18 cellular contexts compared by ENCODE assay signal in the genomic region with DNA sequence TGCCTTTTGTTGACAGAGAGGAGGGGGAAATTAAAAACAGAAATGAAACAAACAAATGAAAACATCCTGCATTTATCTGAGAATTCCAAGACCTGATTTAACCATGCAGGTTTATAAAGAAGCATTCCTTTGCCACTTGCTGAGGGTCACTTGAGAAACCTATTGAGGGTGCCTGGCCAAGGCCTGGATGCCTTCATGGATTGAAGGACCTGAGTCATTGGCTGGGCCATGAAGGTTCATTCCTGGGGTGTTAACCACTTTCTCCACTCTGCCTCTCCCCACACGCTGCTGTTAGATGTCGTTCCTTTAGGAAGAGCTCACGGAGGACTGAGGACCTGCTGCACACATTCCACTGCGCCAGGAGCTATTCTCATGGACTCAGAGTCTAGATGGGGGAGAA. TPM values are rescaled to one million over a fixed set of nuclear protein-coding genes. Genes with fewer than 3 reads are reported as not detected.
"Had no signal": no experiment of that assay in that cellular context is flagged by ENCODE, and none has a peak within 500 bp of the region (broad histone marks: within the 10 kb centered on the region; RNA-seq: fewer than 3 reads in every experiment).

No MANE protein-coding gene starts in this region.

- H3K4me3 ChIP-seq: esophagus squamous epithelium, skin epidermis, stomach, testis had no signal

- H3K9me3 ChIP-seq: esophagus squamous epithelium, stomach, testis had no signal

- H3K27me3 ChIP-seq: brain microvascular endothelial cell, esophagus squamous epithelium, stomach, testis had no signal

- H3K27ac ChIP-seq: brain microvascular endothelial cell, skin epidermis, testis had no signal

- H3K36me3 ChIP-seq: brain microvascular endothelial cell, esophagus squamous epithelium, stomach had no signal

- DNase-seq: activated B cell treated with CpG ODN at 0.5 μM for 24 hours; activated CD4-positive, alpha-beta memory T cell treated with anti-CD3 and anti-CD28 coated beads for 36 hours; activated CD4-positive, alpha-beta T cell treated with anti-CD3 and anti-CD28 coated beads for 4 hours; activated naive CD4-positive, alpha-beta T cell treated with Interleukin-2 at 50 U/mL for 16 hours; activated naive CD8-positive, alpha-beta T cell treated with anti-CD3 and anti-CD28 coated beads, Interleukin-2, amount 10 ng/mL, durations not matched to agents 7 days and 5 days; activated T-cell treated with anti-CD3 and anti-CD28 coated beads for 4 hours; amygdala; brain microvascular endothelial cell; effector CD8-positive, alpha-beta T cell; esophagus squamous epithelium; occipital lobe; stimulated activated CD4-positive, alpha-beta T cell treated with anti-CD3 and anti-CD28 coated beads, Interleukin-2, amount 100 ng/mL, for 48 hours; stomach; SW 1271; T-helper 2 cell; testis had no signal

- ATAC-seq: natural killer cell treated with Interleukin-12 subunit alpha and Interleukin-12 subunit beta and Interleukin-15 and Interleukin-18, amount 100 ng/mL, for 72 hours had no signal

RNA-seq across cellular contexts. Expression of a gene that starts 49.7 kb away (rescaled TPM):
- total RNA-seq: activated B cell treated with CpG ODN at 0.5 μM for 24 hours; activated CD4-positive, alpha-beta memory T cell treated with anti-CD3 and anti-CD28 coated beads for 36 hours; activated naive CD8-positive, alpha-beta T cell treated with anti-CD3 and anti-CD28 coated beads, Interleukin-2, amount 10 ng/mL, durations not matched to agents 7 days and 5 days; natural killer cell treated with Interleukin-12 subunit alpha and Interleukin-12 subunit beta and Interleukin-15 and Interleukin-18, amount 100 ng/mL, for 72 hours had no signal
